ENCODE assay signal across 13 cellular contexts in genomic region chr3:150653110-150653561, GRCh38. TPM values are rescaled to one million over a fixed set of nuclear protein-coding genes. Genes with fewer than 3 reads are reported as not detected.
DNase-seq lines count a peak whose midpoint lies in the region; ATAC-seq and TF ChIP-seq lines count a peak whose summit lies in the region.
"Had no signal": no experiment of that assay in that cellular context is flagged by ENCODE, and none has a peak within 500 bp of the region (broad histone marks: within the 10 kb centered on the region; RNA-seq: fewer than 3 reads in every experiment).

No MANE protein-coding gene starts in this region.

- H3K4me3 Mint-ChIP-seq in activated CD4-positive, alpha-beta T cell treated with anti-CD3 and anti-CD28 coated beads for 36 hours, result no peak overlapping the region

- H3K4me1 ChIP-seq in right atrium auricular region, result no peaks in the 10 kb centered on the region
- H3K4me1 ChIP-seq: thyroid gland had no signal

- no peaks in the 10 kb centered on the region for H3K27me3 ChIP-seq in kidney epithelial cell (ENCODE audit: control insufficient read depth, insufficient read depth, low read length)
- no peaks in the 10 kb centered on the region for H3K27me3 ChIP-seq in right atrium auricular region
- H3K27me3 ChIP-seq: thyroid gland had no signal

- peak; percentile 70 for ATAC-seq in activated CD4-positive, alpha-beta T cell treated with anti-CD3 and anti-CD28 coated beads for 36 hours
- ATAC-seq in GM21825 (IDR thresholded peaks at IDR 0.05; ENCODE audit: unreplicated experiment), result peak; percentile 70
- peak; percentile 78 for ATAC-seq in HG03175 (IDR thresholded peaks at IDR 0.05; ENCODE audit: unreplicated experiment)
- ATAC-seq in GM18517 (IDR thresholded peaks at IDR 0.05; ENCODE audit: unreplicated experiment), result no peak

- H3K27me3 Mint-ChIP-seq in activated CD4-positive, alpha-beta T cell treated with anti-CD3 and anti-CD28 coated beads for 36 hours, result peaks cover 2% of the 10 kb centered on the region

- no peaks in the 10 kb centered on the region for H3K36me3 ChIP-seq in kidney epithelial cell (ENCODE audit: control insufficient read depth, insufficient read depth, low read length)
- no peaks in the 10 kb centered on the region for H3K36me3 ChIP-seq in right atrium auricular region
- H3K36me3 ChIP-seq: thyroid gland, WERI-Rb-1 had no signal

- no peaks in the 10 kb centered on the region for H3K9me3 ChIP-seq in right atrium auricular region
- H3K9me3 ChIP-seq: thyroid gland had no signal

- no peaks in the 10 kb centered on the region for H3K36me3 Mint-ChIP-seq in activated CD4-positive, alpha-beta T cell treated with anti-CD3 and anti-CD28 coated beads for 36 hours (ENCODE audit: low read depth)

- no peaks in the 10 kb centered on the region for H3K9me3 Mint-ChIP-seq in activated CD4-positive, alpha-beta T cell treated with anti-CD3 and anti-CD28 coated beads for 36 hours (ENCODE audit: low read depth)

- no peak overlapping the region for H3K27ac Mint-ChIP-seq in activated CD4-positive, alpha-beta T cell treated with anti-CD3 and anti-CD28 coated beads for 36 hours

- no peaks in the 10 kb centered on the region for H3K4me1 Mint-ChIP-seq in activated CD4-positive, alpha-beta T cell treated with anti-CD3 and anti-CD28 coated beads for 36 hours

- DNase-seq in activated CD4-positive, alpha-beta T cell treated with anti-CD3 and anti-CD28 coated beads for 36 hours, result no peak
- DNase-seq in activated CD4-positive, alpha-beta T cell treated with anti-CD3 and anti-CD28 coated beads for 1 hour, result no peak
- peak; percentile 5 for DNase-seq in kidney epithelial cell (ENCODE audit: low read depth)
- DNase-seq in COLO668 (lab: John Stamatoyannopoulos, UW; ENCODE audit: unreplicated experiment), result no peak
- no peak for DNase-seq in right atrium auricular region (ENCODE audit: low spot score)
- DNase-seq: NCI-H1930, thyroid gland, WERI-Rb-1 had no signal

- H3K4me3 ChIP-seq in kidney epithelial cell (ENCODE audit: low read depth, low read length) (no peak overlapping the region), right atrium auricular region (no peak overlapping the region)
- H3K4me3 ChIP-seq: thyroid gland had no signal

- POLR2A ChIA-PET in activated CD4-positive, alpha-beta T cell treated with anti-CD3 and anti-CD28 coated beads for 36 hours (lab: Charles Lee), result no interaction called here

- CTCF ChIA-PET in activated CD4-positive, alpha-beta T cell treated with anti-CD3 and anti-CD28 coated beads for 36 hours (lab: Charles Lee), result no interaction called here

- TF ChIP-seq CTCF in kidney epithelial cell (IDR thresholded peaks at IDR 0.05; ENCODE audit: insufficient read depth, low read length, poor library complexity, severe bottlenecking) (no peak), right atrium auricular region (IDR thresholded peaks at IDR 0.05) (no peak)

- intact Hi-C loops in activated CD4-positive, alpha-beta T cell treated with anti-CD3 and anti-CD28 coated beads for 36 hours (cut with DNase I, micrococcal nuclease), result no loop called here

- H3K27ac ChIP-seq in right atrium auricular region, result no peak overlapping the region
- H3K27ac ChIP-seq: 22Rv1, KMS-11, thyroid gland, WERI-Rb-1 had no signal

RNA-seq across cellular contexts. Expression of gene SELENOT, which starts 50.0 kb away (rescaled TPM):
- 100 to 1,000 TPM in 1 of 2 experiments, 10 to 100 TPM in 1; 88.6 to 134 TPM for total RNA-seq in activated CD4-positive, alpha-beta T cell treated with anti-CD3 and anti-CD28 coated beads for 36 hours
- total RNA-seq in kidney epithelial cell (109 and 135 TPM in 2 replicates), right atrium auricular region (100 to 1,000 TPM in 1 of 2 donors, 10 to 100 TPM in 1; 73.6 to 137 TPM)

RNA-seq across cellular contexts. Expression of gene ERICH6, which starts 50.6 kb away (rescaled TPM):
- under 1 TPM in 1 of 2 experiments, not detected in 1; 0.58 TPM for total RNA-seq in activated CD4-positive, alpha-beta T cell treated with anti-CD3 and anti-CD28 coated beads for 36 hours
- total RNA-seq in kidney epithelial cell, result 0.07 TPM in 1 of 2 replicates, not detected in the other
- not detected for total RNA-seq in right atrium auricular region
